ENCODE assay signal across 37 cellular contexts in the genomic region with DNA sequence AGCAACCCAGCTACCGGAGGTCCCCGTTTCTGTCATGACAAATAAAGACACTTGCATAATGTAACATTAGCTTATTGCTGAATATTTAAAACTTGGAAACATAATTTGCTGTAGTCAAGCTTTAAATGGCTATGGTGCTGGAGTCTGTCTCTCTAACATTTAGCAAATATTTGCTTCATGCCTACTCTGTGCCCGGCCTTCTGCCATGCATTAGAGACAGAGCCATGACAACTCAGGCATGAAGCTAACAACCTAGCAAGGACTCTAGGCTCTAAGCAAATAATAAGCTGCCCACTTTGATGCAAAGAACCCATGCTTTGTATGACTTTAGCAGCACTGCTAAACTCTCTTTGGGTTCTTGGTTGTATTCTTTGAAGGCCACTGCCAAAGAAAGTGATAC.
"Had no signal": no experiment of that assay in that cellular context is flagged by ENCODE, and none has a peak within 500 bp of the region (broad histone marks: within the 10 kb centered on the region; RNA-seq: fewer than 3 reads in every experiment).

No MANE protein-coding gene starts in this region.

- H3K27me3 Mint-ChIP-seq: brain had no signal

- DNase-seq: activated CD4-positive, alpha-beta memory T cell treated with anti-CD3 and anti-CD28 coated beads, Interleukin-2, amount 10 ng/mL, durations not matched to agents 7 days and 5 days; activated CD4-positive, alpha-beta T cell treated with anti-CD3 and anti-CD28 coated beads for 1 hour; activated CD4-positive, alpha-beta T cell treated with anti-CD3 and anti-CD28 coated beads for 36 hours; activated CD4-positive, alpha-beta T cell treated with anti-CD3 and anti-CD28 coated beads for 48 hours; activated CD4-positive, alpha-beta T cell treated with anti-CD3 and anti-CD28 coated beads, Interleukin-2, amount 10 ng/mL, durations not matched to agents 7 days and 5 days; activated CD4-positive, alpha-beta T cell treated with anti-CD3 and anti-CD28 coated beads, Interleukin-2, amount 50 U/mL, for 48 hours; activated CD4-positive, CD25-positive, alpha-beta regulatory T cell; activated CD8-positive, alpha-beta memory T cell treated with anti-CD3 and anti-CD28 coated beads for 24 hours; activated CD8-positive, alpha-beta memory T cell treated with anti-CD3 and anti-CD28 coated beads, Interleukin-2, amount 10 ng/mL, durations not matched to agents 7 days and 5 days; activated CD8-positive, alpha-beta memory T cell treated with anti-CD3 and anti-CD28 coated beads, Interleukin-2, amount 50 U/mL, for 48 hours; activated CD8-positive, alpha-beta T cell treated with anti-CD3 and anti-CD28 coated beads, Interleukin-2, amount 10 ng/mL, durations not matched to agents 7 days and 5 days; activated effector memory CD4-positive, alpha-beta T cell treated with anti-CD3 and anti-CD28 coated beads, Interleukin-2, amount 50 U/mL, for 16 hours; activated gamma-delta T cell treated with Interleukin-2 at 50 U/mL for 16 hours; activated naive CD4-positive, alpha-beta T cell; activated naive CD4-positive, alpha-beta T cell treated with anti-CD3 and anti-CD28 coated beads for 36 hours; activated naive CD4-positive, alpha-beta T cell treated with anti-CD3 and anti-CD28 coated beads, Interleukin-2, amount 50 U/mL, for 16 hours; activated naive CD8-positive, alpha-beta T cell treated with anti-CD3 and anti-CD28 coated beads for 36 hours; activated T-cell treated with anti-CD3 and anti-CD28 coated beads, Interleukin-2, amount 50 U/mL, for 24 hours; activated T-cell treated with anti-CD3 and anti-CD28 coated beads, Interleukin-2, amount 50 U/mL, for 72 hours; amygdala; anterior cingulate cortex; caudate nucleus; cerebellar nuclear complex; T-helper 1 cell; T-helper 2 cell; T-helper 9 cell; WERI-Rb-1 had no signal

- FAIRE-seq: bronchial epithelial cell, TTC549 had no signal

- H3K4me3 Mint-ChIP-seq: activated CD4-positive, alpha-beta memory T cell treated with anti-CD3 and anti-CD28 coated beads, Interleukin-2, amount 10 ng/mL, durations not matched to agents 7 days and 5 days; activated CD4-positive, alpha-beta T cell treated with anti-CD3 and anti-CD28 coated beads for 36 hours; activated CD4-positive, alpha-beta T cell treated with anti-CD3 and anti-CD28 coated beads, Interleukin-2, amount 10 ng/mL, durations not matched to agents 7 days and 5 days; activated CD8-positive, alpha-beta memory T cell treated with anti-CD3 and anti-CD28 coated beads, Interleukin-2, amount 10 ng/mL, durations not matched to agents 7 days and 5 days; activated CD8-positive, alpha-beta T cell treated with anti-CD3 and anti-CD28 coated beads, Interleukin-2, amount 10 ng/mL, durations not matched to agents 7 days and 5 days; activated naive CD4-positive, alpha-beta T cell treated with anti-CD3 and anti-CD28 coated beads for 36 hours; activated naive CD8-positive, alpha-beta T cell treated with anti-CD3 and anti-CD28 coated beads for 36 hours; activated T-cell treated with anti-CD3 and anti-CD28 coated beads, Interleukin-2, amount 50 U/mL, for 24 hours; activated T-cell treated with anti-CD3 and anti-CD28 coated beads, Interleukin-2, amount 50 U/mL, for 72 hours; activated T-helper 1 cell treated with anti-CD3 and anti-CD28 coated beads, Interleukin-12 subunit alpha, Interleukin-12 subunit beta, Interleukin-2, Interleukin-4 antibody, amounts not matched to agents 30 ng/mL and 10 ng/mL and 1 ng/mL, durations not matched to agents 14 hours and 24 hours and 36 hours; activated T-helper 17 cell treated with anti-CD3 and anti-CD28 coated beads, Interleukin-2, amount 50 U/mL, for 72 hours; brain; central memory CD8-positive, alpha-beta T cell; T-helper 1 cell treated with Interleukin-12 subunit alpha and Interleukin-12 subunit beta and Interleukin-4 antibody, amounts not matched to agents 30 μg/mL and 1 μg/mL, for 36 hours; T-helper 2 cell treated with Interferon-gamma antibody and Interleukin-4, amounts not matched to agents 5 μg/mL and 100 μg/mL, for 36 hours; WTC11 had no signal

- H3K27ac Mint-ChIP-seq: activated CD4-positive, alpha-beta memory T cell treated with anti-CD3 and anti-CD28 coated beads, Interleukin-2, amount 10 ng/mL, durations not matched to agents 7 days and 5 days; activated CD4-positive, alpha-beta T cell treated with anti-CD3 and anti-CD28 coated beads for 36 hours; activated CD4-positive, alpha-beta T cell treated with anti-CD3 and anti-CD28 coated beads, Interleukin-2, amount 10 ng/mL, durations not matched to agents 7 days and 5 days; activated CD8-positive, alpha-beta memory T cell treated with anti-CD3 and anti-CD28 coated beads, Interleukin-2, amount 10 ng/mL, durations not matched to agents 7 days and 5 days; activated CD8-positive, alpha-beta T cell treated with anti-CD3 and anti-CD28 coated beads, Interleukin-2, amount 10 ng/mL, durations not matched to agents 7 days and 5 days; activated naive CD4-positive, alpha-beta T cell treated with anti-CD3 and anti-CD28 coated beads for 36 hours; activated naive CD4-positive, alpha-beta T cell treated with anti-CD3 and anti-CD28 coated beads, Interleukin-2, amount 50 U/mL, for 72 hours; activated naive CD8-positive, alpha-beta T cell treated with anti-CD3 and anti-CD28 coated beads for 36 hours; activated T-cell treated with anti-CD3 and anti-CD28 coated beads, Interleukin-2, amount 50 U/mL, for 24 hours; activated T-cell treated with anti-CD3 and anti-CD28 coated beads, Interleukin-2, amount 50 U/mL, for 72 hours; activated T-helper 1 cell treated with anti-CD3 and anti-CD28 coated beads, Interleukin-12 subunit alpha, Interleukin-12 subunit beta, Interleukin-2, Interleukin-4 antibody, amounts not matched to agents 30 ng/mL and 10 ng/mL and 1 ng/mL, durations not matched to agents 14 hours and 24 hours and 36 hours; activated T-helper 17 cell treated with anti-CD3 and anti-CD28 coated beads, Interleukin-2, amount 50 U/mL, for 72 hours; brain; T-helper 1 cell treated with Interleukin-12 subunit alpha and Interleukin-12 subunit beta and Interleukin-4 antibody, amounts not matched to agents 30 μg/mL and 1 μg/mL, for 36 hours; T-helper 2 cell treated with Interferon-gamma antibody and Interleukin-4, amounts not matched to agents 5 μg/mL and 100 μg/mL, for 36 hours; WTC11 had no signal

- H3K36me3 Mint-ChIP-seq: activated CD8-positive, alpha-beta memory T cell treated with anti-CD3 and anti-CD28 coated beads, Interleukin-2, amount 10 ng/mL, durations not matched to agents 7 days and 5 days; activated naive CD4-positive, alpha-beta T cell treated with anti-CD3 and anti-CD28 coated beads, Interleukin-2, amount 50 U/mL, for 72 hours; activated naive CD8-positive, alpha-beta T cell treated with anti-CD3 and anti-CD28 coated beads for 36 hours; brain had no signal

- H3K9me3 Mint-ChIP-seq: activated CD4-positive, alpha-beta memory T cell treated with anti-CD3 and anti-CD28 coated beads, Interleukin-2, amount 10 ng/mL, durations not matched to agents 7 days and 5 days; activated CD4-positive, alpha-beta T cell treated with anti-CD3 and anti-CD28 coated beads, Interleukin-2, amount 10 ng/mL, durations not matched to agents 7 days and 5 days; activated T-cell treated with anti-CD3 and anti-CD28 coated beads, Interleukin-2, amount 50 U/mL, for 24 hours; activated T-helper 1 cell treated with anti-CD3 and anti-CD28 coated beads, Interleukin-12 subunit alpha, Interleukin-12 subunit beta, Interleukin-2, Interleukin-4 antibody, amounts not matched to agents 30 ng/mL and 10 ng/mL and 1 ng/mL, durations not matched to agents 14 hours and 24 hours and 36 hours; activated T-helper 17 cell treated with anti-CD3 and anti-CD28 coated beads, Interleukin-2, amount 50 U/mL, for 72 hours; central memory CD8-positive, alpha-beta T cell; T-helper 1 cell treated with Interleukin-12 subunit alpha and Interleukin-12 subunit beta and Interleukin-4 antibody, amounts not matched to agents 30 μg/mL and 1 μg/mL, for 36 hours; T-helper 2 cell treated with Interferon-gamma antibody and Interleukin-4, amounts not matched to agents 5 μg/mL and 100 μg/mL, for 36 hours had no signal

- H3K4me1 Mint-ChIP-seq: activated CD4-positive, alpha-beta memory T cell treated with anti-CD3 and anti-CD28 coated beads, Interleukin-2, amount 10 ng/mL, durations not matched to agents 7 days and 5 days; activated CD4-positive, alpha-beta T cell treated with anti-CD3 and anti-CD28 coated beads for 36 hours; activated CD4-positive, alpha-beta T cell treated with anti-CD3 and anti-CD28 coated beads, Interleukin-2, amount 10 ng/mL, durations not matched to agents 7 days and 5 days; activated CD8-positive, alpha-beta memory T cell treated with anti-CD3 and anti-CD28 coated beads, Interleukin-2, amount 10 ng/mL, durations not matched to agents 7 days and 5 days; activated naive CD8-positive, alpha-beta T cell treated with anti-CD3 and anti-CD28 coated beads for 36 hours; activated T-helper 17 cell treated with anti-CD3 and anti-CD28 coated beads, Interleukin-2, amount 50 U/mL, for 72 hours; central memory CD8-positive, alpha-beta T cell had no signal
